2 cellular contexts compared by ENCODE assay signal in the genomic region with DNA sequence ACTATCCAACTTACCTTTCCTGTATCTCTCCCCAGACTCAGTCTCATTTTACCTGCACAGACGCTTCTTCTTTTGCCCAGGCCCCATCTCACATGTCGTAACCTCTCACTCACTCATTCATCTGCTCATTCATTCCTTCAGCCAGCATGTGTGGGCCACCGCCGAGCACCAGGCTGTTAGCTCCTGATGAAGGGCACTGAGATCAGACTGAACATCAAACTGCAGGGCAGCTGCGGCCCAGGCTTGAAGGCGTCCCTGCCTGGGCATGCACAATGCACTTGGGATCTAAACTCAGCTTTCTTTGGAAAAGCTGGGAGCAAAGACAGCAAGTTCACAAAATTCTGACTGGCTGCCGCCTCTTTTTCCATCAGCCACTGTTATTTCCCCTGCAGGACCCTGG.
TF ChIP-seq lines count a peak whose summit lies in the region.

No MANE protein-coding gene starts in this region.

TF ChIP-seq in WTC11, 78 proteins besides CTCF, POLR2A, EP300 and RAD21 (continued from another document):
- TF ChIP-seq JAZF1 (CRISPR knock-in tag; IDR thresholded peaks at IDR 0.05) (no peak), SOX15 (CRISPR knock-in tag; IDR thresholded peaks at IDR 0.05) (no peak), ZNF263 (CRISPR knock-in tag; IDR thresholded peaks at IDR 0.05; ENCODE audit: low read depth) (no peak), TEAD1 (CRISPR knock-in tag; IDR thresholded peaks at IDR 0.05) (no peak), ETV6 (CRISPR knock-in tag; IDR thresholded peaks at IDR 0.05) (no peak), CREM (CRISPR knock-in tag; IDR thresholded peaks at IDR 0.05) (no peak), OVOL2 (CRISPR knock-in tag; IDR thresholded peaks at IDR 0.05; ENCODE audit: borderline replicate concordance) (no peak), EMX1 (CRISPR knock-in tag; IDR thresholded peaks at IDR 0.05) (no peak)
- TF ChIP-seq, protein P1, sequence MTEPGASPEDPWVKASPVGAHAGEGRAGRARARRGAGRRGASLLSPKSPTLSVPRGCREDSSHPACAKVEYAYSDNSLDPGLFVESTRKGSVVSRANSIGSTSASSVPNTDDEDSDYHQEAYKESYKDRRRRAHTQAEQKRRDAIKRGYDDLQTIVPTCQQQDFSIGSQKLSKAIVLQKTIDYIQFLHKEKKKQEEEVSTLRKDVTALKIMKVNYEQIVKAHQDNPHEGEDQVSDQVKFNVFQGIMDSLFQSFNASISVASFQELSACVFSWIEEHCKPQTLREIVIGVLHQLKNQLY (CRISPR knock-in tag; IDR thresholded peaks at IDR 0.05): no peak
- TF ChIP-seq, protein P2, sequence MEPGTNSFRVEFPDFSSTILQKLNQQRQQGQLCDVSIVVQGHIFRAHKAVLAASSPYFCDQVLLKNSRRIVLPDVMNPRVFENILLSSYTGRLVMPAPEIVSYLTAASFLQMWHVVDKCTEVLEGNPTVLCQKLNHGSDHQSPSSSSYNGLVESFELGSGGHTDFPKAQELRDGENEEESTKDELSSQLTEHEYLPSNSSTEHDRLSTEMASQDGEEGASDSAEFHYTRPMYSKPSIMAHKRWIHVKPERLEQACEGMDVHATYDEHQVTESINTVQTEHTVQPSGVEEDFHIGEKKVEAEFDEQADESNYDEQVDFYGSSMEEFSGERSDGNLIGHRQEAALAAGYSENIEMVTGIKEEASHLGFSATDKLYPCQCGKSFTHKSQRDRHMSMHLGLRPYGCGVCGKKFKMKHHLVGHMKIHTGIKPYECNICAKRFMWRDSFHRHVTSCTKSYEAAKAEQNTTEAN (CRISPR knock-in tag; IDR thresholded peaks at IDR 0.05): no peak
- TF ChIP-seq, protein P3, sequence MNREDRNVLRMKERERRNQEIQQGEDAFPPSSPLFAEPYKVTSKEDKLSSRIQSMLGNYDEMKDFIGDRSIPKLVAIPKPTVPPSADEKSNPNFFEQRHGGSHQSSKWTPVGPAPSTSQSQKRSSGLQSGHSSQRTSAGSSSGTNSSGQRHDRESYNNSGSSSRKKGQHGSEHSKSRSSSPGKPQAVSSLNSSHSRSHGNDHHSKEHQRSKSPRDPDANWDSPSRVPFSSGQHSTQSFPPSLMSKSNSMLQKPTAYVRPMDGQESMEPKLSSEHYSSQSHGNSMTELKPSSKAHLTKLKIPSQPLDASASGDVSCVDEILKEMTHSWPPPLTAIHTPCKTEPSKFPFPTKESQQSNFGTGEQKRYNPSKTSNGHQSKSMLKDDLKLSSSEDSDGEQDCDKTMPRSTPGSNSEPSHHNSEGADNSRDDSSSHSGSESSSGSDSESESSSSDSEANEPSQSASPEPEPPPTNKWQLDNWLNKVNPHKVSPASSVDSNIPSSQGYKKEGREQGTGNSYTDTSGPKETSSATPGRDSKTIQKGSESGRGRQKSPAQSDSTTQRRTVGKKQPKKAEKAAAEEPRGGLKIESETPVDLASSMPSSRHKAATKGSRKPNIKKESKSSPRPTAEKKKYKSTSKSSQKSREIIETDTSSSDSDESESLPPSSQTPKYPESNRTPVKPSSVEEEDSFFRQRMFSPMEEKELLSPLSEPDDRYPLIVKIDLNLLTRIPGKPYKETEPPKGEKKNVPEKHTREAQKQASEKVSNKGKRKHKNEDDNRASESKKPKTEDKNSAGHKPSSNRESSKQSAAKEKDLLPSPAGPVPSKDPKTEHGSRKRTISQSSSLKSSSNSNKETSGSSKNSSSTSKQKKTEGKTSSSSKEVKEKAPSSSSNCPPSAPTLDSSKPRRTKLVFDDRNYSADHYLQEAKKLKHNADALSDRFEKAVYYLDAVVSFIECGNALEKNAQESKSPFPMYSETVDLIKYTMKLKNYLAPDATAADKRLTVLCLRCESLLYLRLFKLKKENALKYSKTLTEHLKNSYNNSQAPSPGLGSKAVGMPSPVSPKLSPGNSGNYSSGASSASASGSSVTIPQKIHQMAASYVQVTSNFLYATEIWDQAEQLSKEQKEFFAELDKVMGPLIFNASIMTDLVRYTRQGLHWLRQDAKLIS (CRISPR knock-in tag; IDR thresholded peaks at IDR 0.05; ENCODE audit: borderline replicate concordance): no peak
- TF ChIP-seq, protein P4, sequence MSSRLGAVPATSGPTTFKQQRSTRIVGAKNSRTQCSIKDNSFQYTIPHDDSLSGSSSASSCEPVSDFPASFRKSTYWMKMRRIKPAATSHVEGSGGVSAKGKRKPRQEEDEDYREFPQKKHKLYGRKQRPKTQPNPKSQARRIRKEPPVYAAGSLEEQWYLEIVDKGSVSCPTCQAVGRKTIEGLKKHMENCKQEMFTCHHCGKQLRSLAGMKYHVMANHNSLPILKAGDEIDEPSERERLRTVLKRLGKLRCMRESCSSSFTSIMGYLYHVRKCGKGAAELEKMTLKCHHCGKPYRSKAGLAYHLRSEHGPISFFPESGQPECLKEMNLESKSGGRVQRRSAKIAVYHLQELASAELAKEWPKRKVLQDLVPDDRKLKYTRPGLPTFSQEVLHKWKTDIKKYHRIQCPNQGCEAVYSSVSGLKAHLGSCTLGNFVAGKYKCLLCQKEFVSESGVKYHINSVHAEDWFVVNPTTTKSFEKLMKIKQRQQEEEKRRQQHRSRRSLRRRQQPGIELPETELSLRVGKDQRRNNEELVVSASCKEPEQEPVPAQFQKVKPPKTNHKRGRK (CRISPR knock-in tag; IDR thresholded peaks at IDR 0.05; ENCODE audit: borderline replicate concordance): no peak
- TF ChIP-seq, protein P5, sequence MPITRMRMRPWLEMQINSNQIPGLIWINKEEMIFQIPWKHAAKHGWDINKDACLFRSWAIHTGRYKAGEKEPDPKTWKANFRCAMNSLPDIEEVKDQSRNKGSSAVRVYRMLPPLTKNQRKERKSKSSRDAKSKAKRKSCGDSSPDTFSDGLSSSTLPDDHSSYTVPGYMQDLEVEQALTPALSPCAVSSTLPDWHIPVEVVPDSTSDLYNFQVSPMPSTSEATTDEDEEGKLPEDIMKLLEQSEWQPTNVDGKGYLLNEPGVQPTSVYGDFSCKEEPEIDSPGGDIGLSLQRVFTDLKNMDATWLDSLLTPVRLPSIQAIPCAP (CRISPR knock-in tag; IDR thresholded peaks at IDR 0.05): no peak
TF ChIP-seq in WTC11: peak in this region for 0.

TF ChIP-seq in H1, 55 proteins besides CTCF, POLR2A, EP300 and RAD21 (continued from another document):
- TF ChIP-seq CBX5 (IDR thresholded peaks at IDR 0.05; ENCODE audit: low read depth, low read length): no peak
TF ChIP-seq in H1: peak in this region for 0.
